ENCODE assay signal across 12 cellular contexts in genomic region chr14:101961746-101962502, GRCh38. TPM values are rescaled to one million over a fixed set of nuclear protein-coding genes. Genes with fewer than 3 reads are reported as not detected.
A peak's percentile ranks its signal among the peaks of the same experiment; 100 is the strongest.
DNase-seq lines count a peak whose midpoint lies in the region; ATAC-seq, FAIRE-seq and TF ChIP-seq lines count a peak whose summit lies in the region.
"Had no signal": no experiment of that assay in that cellular context is flagged by ENCODE, and none has a peak within 500 bp of the region (broad histone marks: within the 10 kb centered on the region; RNA-seq: fewer than 3 reads in every experiment).

No MANE protein-coding gene starts in this region.

- H3K27ac ChIP-seq in keratinocyte (ENCODE audit: control insufficient read depth, insufficient read depth, low read length): peak overlapping the region; percentile 36
- H3K27ac ChIP-seq in spleen: no peak overlapping the region
- H3K27ac ChIP-seq: 22Rv1, left lung, parathyroid adenoma had no signal

- H2AFZ ChIP-seq in keratinocyte (ENCODE audit: control insufficient read depth, low read length): no peak overlapping the region

- DNase-seq in DMS53 (lab: John Stamatoyannopoulos, UW) (peak; percentile 48), DMS53 treated with DMSO at 0.1 percent for 48 hours (lab: John Stamatoyannopoulos, UW; ENCODE audit: unreplicated experiment) (no peak), adipocyte (ENCODE audit: low read depth) (no peak), keratinocyte (ENCODE audit: low read depth, low spot score) (no peak), spleen (peak; percentile 69), D721Med (ENCODE audit: insufficient read length, low spot score) (no peak)
- no peak for DNase-seq in activated CD4-positive, CD25-positive, alpha-beta regulatory T cell (lab: John Stamatoyannopoulos, UW)

- no peak overlapping the region for H3K4me3 ChIP-seq in adipocyte (ENCODE audit: low read length)
- H3K4me3 ChIP-seq in keratinocyte (ENCODE audit: control insufficient read depth in 2 of 3, extremely low read depth in 1 of 3, insufficient read depth in 2 of 3, low read depth in 1 of 3, low read length in 3 of 3): no peak overlapping the region
- no peak overlapping the region for H3K4me3 ChIP-seq in spleen
- H3K4me3 ChIP-seq: left lung had no signal

- no peak for TF ChIP-seq POLR2A in spleen (IDR thresholded peaks at IDR 0.05)

- H3K36me3 ChIP-seq in adipocyte (ENCODE audit: control insufficient read depth, insufficient read depth, low read length, severe bottlenecking) (no peaks in the 10 kb centered on the region), keratinocyte (ENCODE audit: control insufficient read depth in 2 of 2, extremely low read depth in 1 of 2, insufficient read depth in 2 of 2, low read length in 2 of 2) (peaks cover 0 to 2% of the 10 kb centered on the region in 2 experiments), spleen (no peaks in the 10 kb centered on the region)
- H3K36me3 ChIP-seq: left lung had no signal

- H3K27me3 ChIP-seq in adipocyte (replicated peaks; ENCODE audit: control insufficient read depth, insufficient read depth, low read length): no peaks in the 10 kb centered on the region
- no peaks in the 10 kb centered on the region for H3K27me3 ChIP-seq in keratinocyte (ENCODE audit: control insufficient read depth, extremely low read depth, insufficient read depth, low read length)
- no peaks in the 10 kb centered on the region for H3K27me3 ChIP-seq in spleen (replicated peaks in 1 of 7)
- H3K27me3 ChIP-seq: left lung had no signal

- intact Hi-C loops in spleen (cut with DNase I; ENCODE audit: low total_unique reads): loop anchor here (5.0 to 10.0 kb wide), 2 partner anchors 125 to 257 kb away; partner anchors contain the start of gene HSP90AA1

- peaks cover 3% of the 10 kb centered on the region for H3K9me1 ChIP-seq in keratinocyte (ENCODE audit: control insufficient read depth, extremely low read depth, insufficient read depth, low read length)

- H3K4me2 ChIP-seq in keratinocyte (ENCODE audit: control insufficient read depth, extremely low read depth, insufficient read depth, low read depth, low read length): no peak overlapping the region

- no peak for ATAC-seq in GM18873 (IDR thresholded peaks at IDR 0.05; ENCODE audit: low FRiP score, unreplicated experiment)

- H3K79me2 ChIP-seq in keratinocyte (ENCODE audit: control insufficient read depth, insufficient read depth, low read length): peaks cover 26% of the 10 kb centered on the region

- FAIRE-seq in keratinocyte (lab: Jason Lieb, UNC): no peak
- FAIRE-seq in D721Med (lab: Jason Lieb, UNC): no peak
- FAIRE-seq: small intestine had no signal

- TF ChIP-seq CTCF in keratinocyte (optimal IDR thresholded peaks at IDR 0.05 in 1 of 3, IDR thresholded peaks at IDR 0.05 in 1 of 3, conservative IDR thresholded peaks at IDR 0.05 in 1 of 3; ENCODE audit: extremely low read depth in 1 of 3, insufficient read depth in 2 of 3, low read length in 3 of 3): no peak
- TF ChIP-seq CTCF in spleen (IDR thresholded peaks at IDR 0.05 in 8 of 11, conservative IDR thresholded peaks at IDR 0.05 in 3 of 11): no peak
- TF ChIP-seq CTCF in D721Med (IDR thresholded peaks at IDR 0.05; ENCODE audit: insufficient read depth, missing control alignments): no peak

- H3K9ac ChIP-seq in adipocyte (ENCODE audit: low read length) (peak overlapping the region; percentile 38), keratinocyte (ENCODE audit: control insufficient read depth, extremely low read depth, insufficient read depth, low read length) (no peak overlapping the region)
- H3K9ac ChIP-seq: parathyroid adenoma had no signal

- dilution Hi-C loops in keratinocyte (cut with MboI; ENCODE audit: extremely low pct_ligation_motif_present, low sequenced_read_pairs): no loop called here

- no peaks in the 10 kb centered on the region for H3K9me3 ChIP-seq in adipocyte (ENCODE audit: control insufficient read depth, low read length)
- no peaks in the 10 kb centered on the region for H3K9me3 ChIP-seq in keratinocyte (ENCODE audit: control insufficient read depth, low read depth, low read length)
- no peaks in the 10 kb centered on the region for H3K9me3 ChIP-seq in spleen
- H3K9me3 ChIP-seq: left lung had no signal

- H4K20me1 ChIP-seq in keratinocyte (ENCODE audit: control insufficient read depth, extremely low read depth, insufficient read depth, low read length): no peaks in the 10 kb centered on the region

- 75 to 93% (median 89%) methylated on average over 9 of the region's 9 CpGs for WGBS in spleen, 5 donors

- peaks cover 24% of the 10 kb centered on the region for H3K4me1 ChIP-seq in adipocyte (ENCODE audit: control insufficient read depth, insufficient read depth, low read length)
- H3K4me1 ChIP-seq in keratinocyte (ENCODE audit: control insufficient read depth, extremely low read depth, insufficient read depth, low read length): peaks cover 23% of the 10 kb centered on the region
- peaks cover 15 to 49% (median 33%) of the 10 kb centered on the region in 6 donors for H3K4me1 ChIP-seq in spleen

RNA-seq across cellular contexts. Expression of gene DYNC1H1, which starts 2.4 kb away (rescaled TPM):
- 166 to 185 TPM (median 179 TPM) in 3 replicates for polyA plus RNA-seq in keratinocyte
- 369 TPM for polyA plus RNA-seq in keratinocyte (2011; ENCODE audit: low read depth)
- polyA plus RNA-seq in keratinocyte (2011; cell fraction: cytosol; rRNA removed): 99.9 and 122 TPM in 2 replicates
- 1,037 and 1,053 TPM in 2 replicates for polyA plus RNA-seq in keratinocyte (2011; cell fraction: nucleus; rRNA removed)
- polyA plus RNA-seq in keratinocyte (2012; ENCODE audit: low replicate concordance): 207 and 398 TPM in 2 replicates
- 553 to 1,216 TPM (median 812 TPM) in 3 replicates for polyA minus RNA-seq in keratinocyte
- 251 TPM for polyA minus RNA-seq in keratinocyte (2011; cell fraction: cytosol; rRNA and poly(A)+ RNA removed)
- polyA minus RNA-seq in keratinocyte (2011; cell fraction: nucleus; rRNA and poly(A)+ RNA removed): 1,725 and 2,247 TPM in 2 replicates
- total RNA-seq in spleen: 100 to 1,000 TPM; 270 to 446 (median 403) TPM
- polyA plus RNA-seq in spleen: 10 to 100 TPM; 65.9 to 85.8 (median 70.5) TPM

Comparison
In these comparisons a context has a peak if more than half of its experiments do, and no peak if none do; other contexts are left out.
1. DNase-seq: peak in DMS53 (single experiment) and spleen (single experiment); none in DMS53 treated with DMSO at 0.1 percent for 48 hours (single experiment), adipocyte (single experiment), keratinocyte (single experiment), D721Med (single experiment) and activated CD4-positive, CD25-positive, alpha-beta regulatory T cell (0 of 4).